ENCODE assay signal across 30 cellular contexts in the genomic region with DNA sequence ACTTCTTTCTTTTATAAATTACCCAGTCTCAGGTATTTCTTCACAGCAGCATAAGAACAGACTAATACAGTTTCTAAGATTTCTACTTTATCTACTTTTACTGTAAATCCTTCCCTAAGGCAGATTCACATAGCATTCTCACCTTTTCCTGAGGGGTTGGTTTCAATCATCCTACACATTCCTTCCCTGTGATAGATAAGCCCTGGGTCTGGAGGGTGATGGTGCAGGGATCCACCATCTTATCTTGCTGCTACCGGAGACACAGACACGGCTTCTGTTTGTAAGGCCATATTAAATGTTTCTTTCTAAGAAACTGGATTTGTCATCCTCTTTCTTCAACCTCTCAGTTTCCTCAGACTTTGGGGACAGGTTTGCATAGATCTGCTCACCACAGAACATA. TPM values are rescaled to one million over a fixed set of nuclear protein-coding genes. Genes with fewer than 3 reads are reported as not detected.
DNase-seq lines count a peak whose midpoint lies in the region; ATAC-seq and TF ChIP-seq lines count a peak whose summit lies in the region.
"Had no signal": no experiment of that assay in that cellular context is flagged by ENCODE, and none has a peak within 500 bp of the region (broad histone marks: within the 10 kb centered on the region; RNA-seq: fewer than 3 reads in every experiment).

No MANE protein-coding gene starts in this region.

- TF ChIP-seq CTCF in GM23338 (conservative IDR thresholded peaks at IDR 0.05; ENCODE audit: low read depth in 2 of 2) (no peak), endodermal cell (conservative IDR thresholded peaks at IDR 0.05) (no peak), neural progenitor cell (IDR thresholded peaks at IDR 0.05) (no peak), BE2C (IDR thresholded peaks at IDR 0.05; ENCODE audit: low read depth, low read length) (no peak)

- peaks cover 18% of the 10 kb centered on the region for H3K9me3 ChIP-seq in endodermal cell (ENCODE audit: control insufficient read depth, low read length)
- no peaks in the 10 kb centered on the region for H3K9me3 ChIP-seq in neural progenitor cell (ENCODE audit: low read depth)
- H3K9me3 ChIP-seq in BE2C, result no peaks in the 10 kb centered on the region
- H3K9me3 ChIP-seq: BLaER1, SJSA1 had no signal

- H3K27ac ChIP-seq in GM23338 (ENCODE audit: low read depth) (no peak overlapping the region), endodermal cell (ENCODE audit: low read depth, low read length) (peak overlapping the region; percentile 78), neural progenitor cell (no peak overlapping the region)
- H3K27ac ChIP-seq: BLaER1, PC-9, SJSA1 had no signal

- peaks cover 8% of the 10 kb centered on the region; the same call in 2 of the 3 replicates for H3K4me1 Mint-ChIP-seq in GM23338
- peaks cover 16% of the 10 kb centered on the region for H3K4me1 Mint-ChIP-seq in endodermal cell
- H3K4me1 Mint-ChIP-seq in neural progenitor cell, result no peaks in the 10 kb centered on the region
- H3K4me1 Mint-ChIP-seq: CD4-positive, CD25-positive, alpha-beta regulatory T cell had no signal

- H3K27me3 ChIP-seq in GM23338 (ENCODE audit: insufficient read depth) (no peaks in the 10 kb centered on the region), endodermal cell (ENCODE audit: control insufficient read depth, insufficient read depth, low read length, poor library complexity, severe bottlenecking) (no peaks in the 10 kb centered on the region), neural progenitor cell (no peaks in the 10 kb centered on the region), BE2C (no peaks in the 10 kb centered on the region; the same call in 1 of the 2 replicates)
- H3K27me3 ChIP-seq: BLaER1 had no signal

- H3K4me3 ChIP-seq in GM23338 (no peak overlapping the region), endodermal cell (ENCODE audit: low read length) (peak overlapping the region; percentile 91), neural progenitor cell (no peak overlapping the region), BE2C (ENCODE audit: low read depth, low read length) (no peak overlapping the region)
- H3K4me3 ChIP-seq: BLaER1, PC-9, SJSA1 had no signal

- H3K9me3 Mint-ChIP-seq in GM23338, result no peaks in the 10 kb centered on the region
- peaks cover 3% of the 10 kb centered on the region for H3K9me3 Mint-ChIP-seq in endodermal cell
- no peaks in the 10 kb centered on the region for H3K9me3 Mint-ChIP-seq in neural progenitor cell

- H3F3A ChIP-seq in GM23338 (replicated peaks; ENCODE audit: low read depth), result no peaks in the 10 kb centered on the region
- H3F3A ChIP-seq in neural progenitor cell (ENCODE audit: low read depth), result no peaks in the 10 kb centered on the region

- H3K79me2 ChIP-seq in GM23338 (replicated peaks; ENCODE audit: insufficient read depth) (no peaks in the 10 kb centered on the region), neural progenitor cell (ENCODE audit: low read depth) (no peaks in the 10 kb centered on the region)

- H3K36me3 Mint-ChIP-seq in GM23338 (ENCODE audit: low read depth) (no peaks in the 10 kb centered on the region), endodermal cell (ENCODE audit: low read depth) (peaks cover 17% of the 10 kb centered on the region), neural progenitor cell (no peaks in the 10 kb centered on the region)
- H3K36me3 Mint-ChIP-seq: CD4-positive, CD25-positive, alpha-beta regulatory T cell had no signal

- no peak overlapping the region for H3K27ac Mint-ChIP-seq in GM23338
- H3K27ac Mint-ChIP-seq in endodermal cell, result peak overlapping the region; percentile 96
- H3K27ac Mint-ChIP-seq in neural progenitor cell, result no peak overlapping the region
- H3K27ac Mint-ChIP-seq: CD4-positive, CD25-positive, alpha-beta regulatory T cell had no signal

- whole genome bisulfite sequencing in endodermal cell (ENCODE audit: insufficient coverage in 1 of 2, insufficient read length in 1 of 2), 2 experiments, result 46 to 60% methylated on average over 1 to 2 of the region's 2 CpGs

- DNase-seq in GM23338 (ENCODE audit: low spot score) (no peak), OCI-M1 (lab: John Stamatoyannopoulos, UW) (peak; percentile 39), endodermal cell (peak; percentile 64), neural progenitor cell (ENCODE audit: low spot score) (no peak), mesenteric fat pad (ENCODE audit: low spot score) (no peak), SIG-M5 treated with dmso at 0.1 percent for 504 hours (lab: John Stamatoyannopoulos, UW; ENCODE audit: unreplicated experiment) (no peak), BE2C (no peak)
- no peak for DNase-seq in activated effector memory CD4-positive, alpha-beta T cell treated with Interleukin-2 at 50 U/mL for 16 hours
- DNase-seq: CD4-positive, CD25-positive, alpha-beta regulatory T cell; DMS153; DND-41; GOT3; KBM-7; MV-4-11; NCI-H1105; NCI-H1436 treated with DMSO at 0.1 percent for 48 hours; NCI-H187 treated with DMSO at 0.1 percent for 48 hours; NCI-H2107; NCI-H446; NCI-H524 treated with DMSO at 0.1 percent for 48 hours; NCI-H774; PC-9 had no signal

- peak overlapping the region; percentile 94 for H3K9ac ChIP-seq in endodermal cell (ENCODE audit: extremely low read depth, low read length, poor library complexity, severe bottlenecking)
- no peak overlapping the region for H3K9ac ChIP-seq in neural progenitor cell
- H3K9ac ChIP-seq: BLaER1 had no signal

- peak; percentile 55 for ATAC-seq in GM23338
- ATAC-seq: Right ventricle myocardium inferior had no signal

- H3K4me3 Mint-ChIP-seq in GM23338 (no peak overlapping the region), endodermal cell (peak overlapping the region; percentile 57), neural progenitor cell (no peak overlapping the region)
- H3K4me3 Mint-ChIP-seq: CD4-positive, CD25-positive, alpha-beta regulatory T cell had no signal

- H2AFZ ChIP-seq in GM23338 (peak overlapping the region; percentile 85), neural progenitor cell (replicated peaks) (peak overlapping the region; percentile 84)
- H2AFZ ChIP-seq: PC-9 had no signal

- H4K20me1 ChIP-seq in GM23338 (replicated peaks; ENCODE audit: insufficient read depth), result no peaks in the 10 kb centered on the region
- no peaks in the 10 kb centered on the region for H4K20me1 ChIP-seq in neural progenitor cell (ENCODE audit: low read depth)
- H4K20me1 ChIP-seq: BLaER1 had no signal

- H3K4me1 ChIP-seq in GM23338 (ENCODE audit: insufficient read depth) (no peaks in the 10 kb centered on the region), endodermal cell (ENCODE audit: control insufficient read depth, insufficient read depth, low read length) (no peaks in the 10 kb centered on the region), neural progenitor cell (no peaks in the 10 kb centered on the region), BE2C (no peaks in the 10 kb centered on the region)
- H3K4me1 ChIP-seq: BLaER1, SJSA1 had no signal

- H3K36me3 ChIP-seq in GM23338 (ENCODE audit: insufficient read depth), result no peaks in the 10 kb centered on the region
- H3K36me3 ChIP-seq in endodermal cell (ENCODE audit: control insufficient read depth, insufficient read depth, low read length), result no peaks in the 10 kb centered on the region
- H3K36me3 ChIP-seq in neural progenitor cell, result no peaks in the 10 kb centered on the region
- no peaks in the 10 kb centered on the region for H3K36me3 ChIP-seq in BE2C
- H3K36me3 ChIP-seq: BLaER1, SJSA1 had no signal

- H3K27me3 Mint-ChIP-seq in GM23338 (ENCODE audit: insufficient read depth, low read depth, poor library complexity) (no peaks in the 10 kb centered on the region), endodermal cell (ENCODE audit: insufficient read depth) (no peaks in the 10 kb centered on the region), neural progenitor cell (ENCODE audit: insufficient read depth, low read depth) (peaks cover 4% of the 10 kb centered on the region)

- no peak overlapping the region for H3K4me2 ChIP-seq in GM23338
- no peak overlapping the region for H3K4me2 ChIP-seq in neural progenitor cell
- H3K4me2 ChIP-seq: BLaER1, PC-9 had no signal

- 0 out of 2 replicates have a peak, but pooled peaks cover 5% of the 10 kb centered on the region for H3K9me2 ChIP-seq in GM23338 (ENCODE audit: insufficient read depth)

RNA-seq across cellular contexts. Expression of a gene that starts 6.1 kb away (rescaled TPM):
- not detected in 2 replicates for total RNA-seq in GM23338 (2014; rRNA removed; shearing (Covaris generic))
- polyA plus RNA-seq in GM23338 (2016; fragmentation: Nextera tagmentation; extraction: Ambion mirVana), result not detected in 2 replicates
- not detected for total RNA-seq in endodermal cell
- not detected for polyA plus RNA-seq in endodermal cell (2013, experiment 1 of 2)
- polyA plus RNA-seq in endodermal cell (2013, experiment 2 of 2), result not detected
- not detected in 2 replicates for total RNA-seq in neural progenitor cell (ENCODE audit: low replicate concordance)
- total RNA-seq in mesenteric fat pad, result not detected
- polyA plus RNA-seq in BE2C (2012; ENCODE audit: insufficient read depth, insufficient read length, low read depth), result not detected
- total RNA-seq: A172; CD4-positive, CD25-positive, alpha-beta regulatory T cell; HT1080; LHCN-M2; MCF 10A; PC-9; Right ventricle myocardium inferior; RPMI7951; SJSA1 had no signal
- polyA plus RNA-seq: CD4-positive, CD25-positive, alpha-beta regulatory T cell had no signal

RNA-seq across cellular contexts. Expression of a gene that starts 7.9 kb away (rescaled TPM):
- not detected in 2 replicates for total RNA-seq in GM23338 (2014; rRNA removed; shearing (Covaris generic))
- polyA plus RNA-seq in GM23338 (2016; fragmentation: Nextera tagmentation; extraction: Ambion mirVana), result not detected in 2 replicates
- total RNA-seq in endodermal cell, result not detected
- polyA plus RNA-seq in endodermal cell (2013, experiment 1 of 2), result not detected
- polyA plus RNA-seq in endodermal cell (2013, experiment 2 of 2), result not detected
- not detected in 2 replicates for total RNA-seq in neural progenitor cell (ENCODE audit: low replicate concordance)
- not detected for total RNA-seq in mesenteric fat pad
- not detected for polyA plus RNA-seq in BE2C (2012; ENCODE audit: insufficient read depth, insufficient read length, low read depth)
- total RNA-seq: A172; CD4-positive, CD25-positive, alpha-beta regulatory T cell; HT1080; LHCN-M2; MCF 10A; PC-9; Right ventricle myocardium inferior; RPMI7951; SJSA1 had no signal
- polyA plus RNA-seq: CD4-positive, CD25-positive, alpha-beta regulatory T cell had no signal

RNA-seq across cellular contexts. Expression of a gene that starts 33.8 kb away (rescaled TPM):
- not detected in 2 replicates for total RNA-seq in GM23338 (2014; rRNA removed; shearing (Covaris generic))
- polyA plus RNA-seq in GM23338 (2016; fragmentation: Nextera tagmentation; extraction: Ambion mirVana), result not detected in 2 replicates
- under 1 TPM in 1 of 2 donors, not detected in 1; 0.53 TPM for total RNA-seq in endodermal cell
- polyA plus RNA-seq in endodermal cell (2013, experiment 1 of 2), result not detected
- not detected for polyA plus RNA-seq in endodermal cell (2013, experiment 2 of 2)
- not detected in 2 replicates for total RNA-seq in neural progenitor cell (ENCODE audit: low replicate concordance)
- not detected for total RNA-seq in mesenteric fat pad
- polyA plus RNA-seq in BE2C (2012; ENCODE audit: insufficient read depth, insufficient read length, low read depth), result not detected
- total RNA-seq: A172; CD4-positive, CD25-positive, alpha-beta regulatory T cell; LHCN-M2; MCF 10A; PC-9; Right ventricle myocardium inferior; RPMI7951; SJSA1 had no signal
- polyA plus RNA-seq: CD4-positive, CD25-positive, alpha-beta regulatory T cell had no signal

Comparison
In these comparisons a context has a peak if more than half of its experiments do, and no peak if none do; other contexts are left out.
1. DNase-seq: peak in OCI-M1 (single experiment) and endodermal cell (single experiment); none in GM23338 (single experiment), neural progenitor cell (single experiment), activated effector memory CD4-positive, alpha-beta T cell treated with Interleukin-2 at 50 U/mL for 16 hours (single experiment), mesenteric fat pad (single experiment), SIG-M5 treated with dmso at 0.1 percent for 504 hours (single experiment) and BE2C (single experiment).